8 cellular contexts compared by ENCODE assay signal in the genomic region with DNA sequence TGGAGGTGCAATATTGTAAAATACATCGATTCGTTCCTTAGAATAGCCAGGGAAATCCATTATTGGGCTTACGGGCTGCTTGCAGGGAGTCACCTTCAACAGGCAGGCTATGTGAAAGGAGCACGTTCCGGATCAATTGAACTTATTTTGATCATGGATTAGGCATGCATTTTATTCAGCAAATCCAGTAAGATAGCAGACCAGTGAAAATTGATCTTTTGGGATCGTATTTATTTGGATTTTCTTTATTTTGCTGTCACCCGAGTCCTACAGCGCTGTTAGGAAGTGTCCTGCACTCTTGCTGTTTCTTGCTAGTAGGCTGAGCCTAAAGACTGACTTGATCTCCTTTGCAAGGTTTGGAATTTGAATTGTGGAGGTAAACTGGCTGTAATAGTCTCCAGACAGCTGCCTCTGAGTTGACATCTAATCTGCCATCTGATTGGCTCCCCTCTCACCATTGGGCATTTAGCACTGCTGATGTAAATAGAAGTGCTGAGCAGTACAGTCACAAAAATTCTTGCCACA. TPM values are rescaled to one million over a fixed set of nuclear protein-coding genes. Genes with fewer than 3 reads are reported as not detected.
DNase-seq lines count a peak whose midpoint lies in the region; ATAC-seq and TF ChIP-seq lines count a peak whose summit lies in the region.

No MANE protein-coding gene starts in this region.

- H3K4me3 Mint-ChIP-seq in CD4-positive, CD25-positive, alpha-beta regulatory T cell, result peak overlapping the region; percentile 90 to 96 (median 94)
- H3K4me3 Mint-ChIP-seq in dendritic cell treated with granulocyte-macrophage colony-stimulating factor and Interleukin-4, amounts not matched to agents 40 ng/mL and 50 ng/mL, for 4 days, result peak overlapping the region; percentile 83

- H3K9me3 Mint-ChIP-seq in CD4-positive, CD25-positive, alpha-beta regulatory T cell, result no peaks in the 10 kb centered on the region
- no peaks in the 10 kb centered on the region for H3K9me3 Mint-ChIP-seq in dendritic cell treated with granulocyte-macrophage colony-stimulating factor and Interleukin-4, amounts not matched to agents 40 ng/mL and 50 ng/mL, for 4 days

- peak overlapping the region; percentile 85 for H3K27ac ChIP-seq in CD4-positive, CD25-positive, alpha-beta regulatory T cell (ENCODE audit: insufficient read depth, low read length, poor library complexity, severe bottlenecking)
- H3K27ac ChIP-seq in VCaP (peak overlapping the region; percentile 99), layer of hippocampus (ENCODE audit: low read depth, low read length) (peak overlapping the region; percentile 97)

- peaks cover 44% of the 10 kb centered on the region for H3K4me1 ChIP-seq in CD4-positive, CD25-positive, alpha-beta regulatory T cell (ENCODE audit: control insufficient read depth, insufficient read depth, low read length, poor library complexity, severe bottlenecking)

- intact Hi-C loops in dendritic cell treated with granulocyte-macrophage colony-stimulating factor and Interleukin-4, amounts not matched to agents 40 ng/mL and 50 ng/mL, for 4 days (cut with micrococcal nuclease), result loop anchor here (2.0 to 5.0 kb wide), 2 partner anchors 241 to 1468 kb away; a partner anchor contains a TSS

- peak; percentile 51 for TF ChIP-seq POLR2A in GM19099 (IDR thresholded peaks at IDR 0.05; ENCODE audit: extremely low read depth, insufficient read length, low read depth)

- peak overlapping the region; percentile 72 to 90 (median 90) for H3K27ac Mint-ChIP-seq in CD4-positive, CD25-positive, alpha-beta regulatory T cell
- peak overlapping the region; percentile 97 for H3K27ac Mint-ChIP-seq in dendritic cell treated with granulocyte-macrophage colony-stimulating factor and Interleukin-4, amounts not matched to agents 40 ng/mL and 50 ng/mL, for 4 days

- H3K36me3 Mint-ChIP-seq in CD4-positive, CD25-positive, alpha-beta regulatory T cell, result peaks cover 9% of the 10 kb centered on the region
- peaks cover 11% of the 10 kb centered on the region for H3K36me3 Mint-ChIP-seq in dendritic cell treated with granulocyte-macrophage colony-stimulating factor and Interleukin-4, amounts not matched to agents 40 ng/mL and 50 ng/mL, for 4 days (ENCODE audit: low read depth)

- peak; percentile 49 to 55 for ATAC-seq in CD4-positive, CD25-positive, alpha-beta regulatory T cell (ENCODE audit: low read depth in 2 of 2)
- peak; percentile 43 for ATAC-seq in HG03354 (IDR thresholded peaks at IDR 0.05; ENCODE audit: poor library complexity, severe bottlenecking, unreplicated experiment)

- H3K4me3 ChIP-seq in CD4-positive, CD25-positive, alpha-beta regulatory T cell (ENCODE audit: low read depth, low read length), result peak overlapping the region; percentile 96

- no peak for TF ChIP-seq CTCF in VCaP (conservative IDR thresholded peaks at IDR 0.05)

- DNase-seq in CD4-positive, CD25-positive, alpha-beta regulatory T cell, result peak; percentile 54 to 86 (median 76)
- DNase-seq in NCI-H2227 treated with DMSO at 0.1 percent for 48 hours (lab: John Stamatoyannopoulos, UW), result peak; percentile 75
- DNase-seq in stimulated activated CD4-positive, alpha-beta T cell treated with anti-CD3 and anti-CD28 coated beads, Interleukin-4, amount 100 ng/mL, for 24 hours, result peak; percentile 63

- H3K36me3 ChIP-seq in CD4-positive, CD25-positive, alpha-beta regulatory T cell (ENCODE audit: control insufficient read depth, insufficient read depth, low read length), result peaks cover 2% of the 10 kb centered on the region

- H3K27me3 Mint-ChIP-seq in CD4-positive, CD25-positive, alpha-beta regulatory T cell, result peaks cover 4% of the 10 kb centered on the region
- peaks cover 1% of the 10 kb centered on the region for H3K27me3 Mint-ChIP-seq in dendritic cell treated with granulocyte-macrophage colony-stimulating factor and Interleukin-4, amounts not matched to agents 40 ng/mL and 50 ng/mL, for 4 days

- peaks cover 29 to 53% (median 41%) of the 10 kb centered on the region in 4 donors for H3K4me1 Mint-ChIP-seq in CD4-positive, CD25-positive, alpha-beta regulatory T cell
- peaks cover 33% of the 10 kb centered on the region for H3K4me1 Mint-ChIP-seq in dendritic cell treated with granulocyte-macrophage colony-stimulating factor and Interleukin-4, amounts not matched to agents 40 ng/mL and 50 ng/mL, for 4 days (ENCODE audit: low read depth)

- H3K27me3 ChIP-seq in CD4-positive, CD25-positive, alpha-beta regulatory T cell (ENCODE audit: control insufficient read depth, insufficient read depth, low read length), result no peaks in the 10 kb centered on the region
- H3K27me3 ChIP-seq in layer of hippocampus (ENCODE audit: control insufficient read depth, insufficient read depth, low read length), result no peaks in the 10 kb centered on the region

- H3K9me3 ChIP-seq in CD4-positive, CD25-positive, alpha-beta regulatory T cell (ENCODE audit: control insufficient read depth in 2 of 2, low read length in 2 of 2), result no peaks in the 10 kb centered on the region

RNA-seq across cellular contexts. Expression of a gene that starts 3.0 kb away (rescaled TPM):
- total RNA-seq in CD4-positive, CD25-positive, alpha-beta regulatory T cell, result 186 TPM
- polyA plus RNA-seq in CD4-positive, CD25-positive, alpha-beta regulatory T cell, result 10 to 100 TPM in 3 of 4 donors, 1 to 10 TPM in 1; 9.8 to 17.8 (median 12.2) TPM

Comparison
In these comparisons a context has a peak if more than half of its experiments do, and no peak if none do; other contexts are left out.
1. Peak in every context shown above with its lines: DNase-seq, ATAC-seq, H3K4me3 ChIP-seq and H3K27ac ChIP-seq.